Comparison of ENCODE assay signal across 8 cellular contexts in genomic region chr12:77062846-77063461, GRCh38. TPM values are rescaled to one million over a fixed set of nuclear protein-coding genes. Genes with fewer than 3 reads are reported as not detected.
DNase-seq lines count a peak whose midpoint lies in the region; ATAC-seq and TF ChIP-seq lines count a peak whose summit lies in the region.

No MANE protein-coding gene starts in this region.

- peak; percentile 24 for ATAC-seq in GM19463 (IDR thresholded peaks at IDR 0.05; ENCODE audit: unreplicated experiment)
- ATAC-seq in HG03521 (IDR thresholded peaks at IDR 0.05; ENCODE audit: unreplicated experiment): peak; percentile 26

- H3K4me1 ChIP-seq in spleen: peaks cover 8 to 56% (median 28%) of the 10 kb centered on the region in 6 donors

- no peak for TF ChIP-seq CTCF in spleen (IDR thresholded peaks at IDR 0.05 in 8 of 11, conservative IDR thresholded peaks at IDR 0.05 in 3 of 11)

- no peak for TF ChIP-seq POLR2A in spleen (IDR thresholded peaks at IDR 0.05)

- DNase-seq in DMS79 (lab: John Stamatoyannopoulos, UW) (peak; percentile 35), dermis microvascular lymphatic vessel endothelial cell (ENCODE audit: low read depth in 2 of 2) (peak; percentile 96 to 97), NCI-H345 treated with DMSO at 0.1 percent for 48 hours (lab: John Stamatoyannopoulos, UW; ENCODE audit: unreplicated experiment) (no peak), middle frontal gyrus (ENCODE audit: extremely low spot score, low spot score) (no peak), spleen (no peak)
- DNase-seq in activated effector memory CD4-positive, alpha-beta T cell treated with Interleukin-2 at 50 U/mL for 16 hours: no peak

- no peaks in the 10 kb centered on the region for H3K36me3 ChIP-seq in spleen

- no peak overlapping the region for H3K27ac ChIP-seq in spleen

- no peaks in the 10 kb centered on the region for H3K9me3 ChIP-seq in spleen

- intact Hi-C loops in spleen (cut with DNase I; ENCODE audit: low total_unique reads): no loop called here

- H3K27me3 ChIP-seq in spleen (replicated peaks in 1 of 7): peaks cover 0 to 24% (median 13%) of the 10 kb centered on the region in 7 donors

- H3K4me3 ChIP-seq in spleen: peak overlapping the region in 3 of 8 donors; percentile 6 to 47 (median 11)

- 66 to 77% (median 70%) methylated on average over 12 of the region's 12 CpGs for WGBS in spleen, 5 donors

RNA-seq across cellular contexts. Expression of gene E2F7, which starts 2.4 kb away (rescaled TPM):
- total RNA-seq in dermis microvascular lymphatic vessel endothelial cell: 4.9 and 7.6 TPM in 2 replicates
- 1 to 10 TPM in 5 of 7 donors, under 1 TPM in 2; 0.19 to 2.2 (median 1.1) TPM for total RNA-seq in spleen
- under 1 TPM; 0.09 to 0.32 (median 0.19) TPM for polyA plus RNA-seq in spleen

Comparison
In these comparisons a context has a peak if more than half of its experiments do, and no peak if none do; other contexts are left out.
1. DNase-seq: peak in DMS79 (single experiment) and dermis microvascular lymphatic vessel endothelial cell (2 of 2); none in activated effector memory CD4-positive, alpha-beta T cell treated with Interleukin-2 at 50 U/mL for 16 hours (single experiment), NCI-H345 treated with DMSO at 0.1 percent for 48 hours (single experiment), middle frontal gyrus (single experiment) and spleen (single experiment).